ENCODE assay signal across 19 cellular contexts in the genomic region with DNA sequence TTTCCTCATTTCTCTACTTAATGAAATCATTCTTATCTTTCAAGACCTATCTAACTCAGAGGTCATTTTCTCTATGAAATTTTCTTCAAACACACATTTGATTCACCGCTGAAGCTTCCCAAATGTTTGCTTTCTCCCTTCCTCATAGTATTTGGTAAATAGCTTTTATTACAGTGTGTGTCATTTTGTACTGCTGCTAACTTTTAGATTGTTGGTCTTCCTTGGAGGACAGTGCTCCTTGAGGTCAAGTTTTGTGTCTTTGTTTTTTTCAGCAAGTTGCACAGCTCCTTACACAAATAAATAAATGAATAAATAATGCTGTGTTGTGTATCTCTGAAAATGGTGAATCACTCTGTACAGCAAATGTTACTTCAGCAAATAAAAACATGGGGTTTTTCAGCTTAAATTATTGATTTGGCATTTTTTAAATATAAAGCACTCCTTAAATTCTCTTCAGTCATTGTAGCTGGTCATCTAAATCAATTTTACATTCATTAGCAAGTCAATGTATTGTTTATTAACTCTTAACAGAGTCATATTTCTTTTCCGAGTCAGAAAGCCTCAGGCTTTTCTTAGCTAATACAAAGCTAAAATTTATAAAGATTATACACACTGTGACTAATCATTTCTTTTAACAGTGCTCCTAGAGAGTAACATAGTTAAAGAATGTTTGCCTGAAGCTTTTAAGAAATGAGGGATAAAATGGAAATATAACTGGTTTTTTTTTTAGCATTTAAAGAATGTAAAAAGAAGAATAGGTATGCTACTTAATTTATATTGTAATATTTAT.
"Had no signal": no experiment of that assay in that cellular context is flagged by ENCODE, and none has a peak within 500 bp of the region (broad histone marks: within the 10 kb centered on the region; RNA-seq: fewer than 3 reads in every experiment).

No MANE protein-coding gene starts in this region.

- H3K4me3 ChIP-seq: cardiac muscle cell, right lobe of liver, skin epidermis, tibial artery had no signal

- FAIRE-seq: keratinocyte had no signal

- H3K4me1 ChIP-seq: right lobe of liver, tibial artery had no signal

- H3K9me3 ChIP-seq: neutrophil, right lobe of liver, tibial artery had no signal

- H3K27me3 ChIP-seq: cardiac muscle cell, right lobe of liver, tibial artery had no signal

- DNase-seq: activated B cell treated with CpG ODN at 0.5 μM for 24 hours; activated CD4-positive, alpha-beta T cell treated with anti-CD3 and anti-CD28 coated beads for 4 hours; activated CD4-positive, alpha-beta T cell treated with anti-CD3 and anti-CD28 coated beads, Interleukin-2, amount 50 U/mL, for 48 hours; activated CD8-positive, alpha-beta memory T cell treated with anti-CD3 and anti-CD28 coated beads, Interleukin-2, amount 50 U/mL, for 48 hours; activated naive CD4-positive, alpha-beta T cell treated with Interleukin-2 at 50 U/mL for 16 hours; activated naive CD8-positive, alpha-beta T cell treated with anti-CD3 and anti-CD28 coated beads for 36 hours; activated T-cell treated with anti-CD3 and anti-CD28 coated beads, Interleukin-2, amount 50 U/mL, for 4 hours; amniotic stem cell; left colon; right lobe of liver; stimulated activated CD4-positive, alpha-beta T cell treated with anti-CD3 and anti-CD28 coated beads, Interleukin-1b, Interleukin-23, amount 100 ng/mL, for 48 hours; substantia nigra; T-helper 9 cell; tibial artery had no signal

- ATAC-seq: activated T-cell treated with anti-CD3 and anti-CD28 coated beads, Interleukin-2, amount 50 U/mL, for 4 hours; left colon; natural killer cell treated with Interleukin-12 subunit alpha and Interleukin-12 subunit beta and Interleukin-15 and Interleukin-18, amount 100 ng/mL, for 72 hours; right lobe of liver had no signal

- H3K27ac ChIP-seq: cardiac muscle cell, neutrophil, right lobe of liver, skin epidermis, tibial artery had no signal

- H3K36me3 ChIP-seq: cardiac muscle cell, neutrophil, right lobe of liver, tibial artery had no signal
